ENCODE assay signal across 23 cellular contexts in the genomic region with DNA sequence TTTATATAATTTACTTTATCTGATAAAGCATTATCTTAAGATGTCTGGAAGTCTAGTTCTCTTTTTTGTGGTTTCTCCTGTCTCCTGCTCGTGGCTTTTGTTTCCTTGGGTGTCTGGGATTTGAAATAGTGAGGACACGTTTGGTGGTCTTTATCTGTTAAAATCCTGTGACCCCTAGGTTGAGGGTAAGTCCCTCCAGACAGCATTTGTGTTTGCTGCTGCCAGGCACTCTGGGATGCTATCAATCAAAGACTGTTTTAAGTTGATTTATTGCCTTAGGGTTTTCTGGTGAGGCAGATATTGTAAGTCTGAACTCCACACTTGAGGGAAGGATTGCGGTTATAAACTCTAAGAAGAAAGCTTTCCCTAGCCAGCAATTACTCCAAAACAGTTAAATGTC.
DNase-seq lines count a peak whose midpoint lies in the region; ATAC-seq and TF ChIP-seq lines count a peak whose summit lies in the region.
"Had no signal": no experiment of that assay in that cellular context is flagged by ENCODE, and none has a peak within 500 bp of the region (broad histone marks: within the 10 kb centered on the region; RNA-seq: fewer than 3 reads in every experiment).

No MANE protein-coding gene starts in this region.

- H3K27ac ChIP-seq in SK-N-SH (ENCODE audit: low read depth in 2 of 2, low read length in 1 of 2) (no peak overlapping the region), endodermal cell (ENCODE audit: low read depth, low read length) (peak overlapping the region; percentile 71), trophoblast cell (ENCODE audit: low read depth, low read length) (peak overlapping the region; percentile 94)
- no peak overlapping the region for H3K27ac ChIP-seq in CD8-positive, alpha-beta memory T cell (ENCODE audit: low read depth, low read length)
- H3K27ac ChIP-seq: BLaER1, GM23248, PC-9, SJCRH30 had no signal

- H3K79me2 ChIP-seq in SK-N-SH (ENCODE audit: insufficient read depth) (no peaks in the 10 kb centered on the region), trophoblast cell (ENCODE audit: control insufficient read depth, insufficient read depth, low read length, poor library complexity) (no peaks in the 10 kb centered on the region)

- H2BK120ac ChIP-seq in trophoblast cell (ENCODE audit: insufficient read depth, low read length, poor library complexity): no peak overlapping the region

- no peak overlapping the region for H2AFZ ChIP-seq in SK-N-SH (ENCODE audit: low read depth)
- H2AFZ ChIP-seq in trophoblast cell (ENCODE audit: insufficient read depth, low read length, poor library complexity): no peak overlapping the region
- H2AFZ ChIP-seq: GM23248, PC-9 had no signal

- no peaks in the 10 kb centered on the region for H3F3A ChIP-seq in SK-N-SH (replicated peaks; ENCODE audit: insufficient read depth)

- H3K9me3 ChIP-seq in SK-N-SH (no peaks in the 10 kb centered on the region), endodermal cell (ENCODE audit: control insufficient read depth, low read length) (no peaks in the 10 kb centered on the region), trophoblast cell (ENCODE audit: insufficient read depth, low read depth, low read length) (no peaks in the 10 kb centered on the region)
- H3K9me3 ChIP-seq in CD8-positive, alpha-beta memory T cell (ENCODE audit: low read length): no peaks in the 10 kb centered on the region
- H3K9me3 ChIP-seq: BLaER1, SJCRH30 had no signal

- no peak overlapping the region for H4K12ac ChIP-seq in trophoblast cell (ENCODE audit: low read depth, low read length)

- H3K27me3 ChIP-seq in SK-N-SH (ENCODE audit: insufficient read depth) (no peaks in the 10 kb centered on the region), endodermal cell (ENCODE audit: control insufficient read depth, insufficient read depth, low read length, poor library complexity, severe bottlenecking) (no peaks in the 10 kb centered on the region), trophoblast cell (ENCODE audit: insufficient read depth, low read length) (no peaks in the 10 kb centered on the region)
- H3K27me3 ChIP-seq in CD8-positive, alpha-beta memory T cell (ENCODE audit: insufficient read depth, low read length, poor library complexity, severe bottlenecking): no peaks in the 10 kb centered on the region
- H3K27me3 ChIP-seq: BLaER1, SJCRH30 had no signal

- H4K91ac ChIP-seq in trophoblast cell (ENCODE audit: low read depth, low read length): no peak overlapping the region

- H3K18ac ChIP-seq in trophoblast cell (ENCODE audit: low read length): no peak overlapping the region

- 48% methylated on average over 3 of the region's 3 CpGs for WGBS in SK-N-SH (ENCODE audit: low lambda C conversion rate)
- WGBS in endodermal cell (ENCODE audit: insufficient coverage in 1 of 2, insufficient read length in 1 of 2), 2 experiments: 50 to 91% methylated on average over 1 to 3 of the region's 3 CpGs
- no CpG with 5 or more reads among the region's 3 CpGs for WGBS in trophoblast cell (ENCODE audit: extremely low coverage, insufficient coverage, insufficient read length)

- no peak overlapping the region for H3K4ac ChIP-seq in trophoblast cell (ENCODE audit: low read depth, low read length)

- CTCF ChIA-PET in SK-N-SH (lab: Yijun Ruan, JAX): no interaction called here
- CTCF ChIA-PET in CD8-positive, alpha-beta memory T cell (lab: Charles Lee): no interaction called here

- H2AK5ac ChIP-seq in trophoblast cell (ENCODE audit: low read length): no peak overlapping the region

- H3K27me3 Mint-ChIP-seq in endodermal cell (ENCODE audit: insufficient read depth): no peaks in the 10 kb centered on the region
- peaks cover 3 to 22% of the 10 kb centered on the region in 2 donors for H3K27me3 Mint-ChIP-seq in CD8-positive, alpha-beta memory T cell

- no peaks in the 10 kb centered on the region for H3K36me3 Mint-ChIP-seq in endodermal cell (ENCODE audit: low read depth)
- no peaks in the 10 kb centered on the region for H3K36me3 Mint-ChIP-seq in CD8-positive, alpha-beta memory T cell
- H3K36me3 Mint-ChIP-seq: CD4-positive, CD25-positive, alpha-beta regulatory T cell had no signal

- DNase-seq in M059J (ENCODE audit: low read depth): peak; percentile 0
- DNase-seq in SK-N-SH: no peak
- no peak for DNase-seq in endodermal cell
- DNase-seq in trophoblast cell: no peak
- no peak for DNase-seq in NCI-H2081 treated with DMSO at 0.1 percent for 48 hours (lab: John Stamatoyannopoulos, UW)
- DNase-seq in CD8-positive, alpha-beta memory T cell: no peak
- DNase-seq: CD4-positive, CD25-positive, alpha-beta regulatory T cell; GM23248; H7; KBM-7; MM.1S; NCI-H1048; NCI-H1417 treated with DMSO at 0.1 percent for 48 hours; NCI-H1694 treated with DMSO at 0.1 percent for 48 hours; NCI-H2081; NCI-H2171; NCI-H345; NCI-H510A treated with DMSO at 0.1 percent for 48 hours; PC-9; SJCRH30 had no signal

- POLR2A ChIA-PET in SK-N-SH (lab: Yijun Ruan, JAX): no interaction called here
- POLR2A ChIA-PET in CD8-positive, alpha-beta memory T cell (lab: Charles Lee): no interaction called here

- H3K4me3 ChIP-seq in SK-N-SH (ENCODE audit: low read depth in 2 of 2, low read length in 1 of 2): no peak overlapping the region
- H3K4me3 ChIP-seq in endodermal cell (ENCODE audit: low read length): no peak overlapping the region
- no peak overlapping the region for H3K4me3 ChIP-seq in trophoblast cell (ENCODE audit: low read depth, low read length)
- no peak overlapping the region for H3K4me3 ChIP-seq in CD8-positive, alpha-beta memory T cell (ENCODE audit: low read length)
- H3K4me3 ChIP-seq: BLaER1, GM23248, PC-9, SJCRH30 had no signal

- no peak overlapping the region for H2BK12ac ChIP-seq in trophoblast cell (ENCODE audit: low read length)

- no peak for ATAC-seq in HG03196 (IDR thresholded peaks at IDR 0.05; ENCODE audit: unreplicated experiment)
- ATAC-seq: Right ventricle myocardium inferior had no signal

- TF ChIP-seq CTCF in SK-N-SH (IDR thresholded peaks at IDR 0.05): no peak
- TF ChIP-seq CTCF in endodermal cell (conservative IDR thresholded peaks at IDR 0.05): no peak

- no peaks in the 10 kb centered on the region for H3K4me1 Mint-ChIP-seq in endodermal cell
- H3K4me1 Mint-ChIP-seq in CD8-positive, alpha-beta memory T cell: no peaks in the 10 kb centered on the region
- H3K4me1 Mint-ChIP-seq: CD4-positive, CD25-positive, alpha-beta regulatory T cell had no signal

- H3K9me2 ChIP-seq in SK-N-SH: no peaks in the 10 kb centered on the region

- no peak overlapping the region for H3K23ac ChIP-seq in trophoblast cell (ENCODE audit: low read length)

- no peak overlapping the region for H4K8ac ChIP-seq in trophoblast cell (ENCODE audit: low read depth, low read length)

- no peak overlapping the region for H2BK5ac ChIP-seq in trophoblast cell (ENCODE audit: low read depth, low read length, poor library complexity)

- TF ChIP-seq EP300 in SK-N-SH (IDR thresholded peaks at IDR 0.05; ENCODE audit: borderline replicate concordance in 1 of 2, low read depth in 1 of 2, low read length in 1 of 2): peak in 1 of 2 experiments; percentile 11; a peak in 1 of 4 replicates

- H3K4me3 Mint-ChIP-seq in endodermal cell: no peak overlapping the region
- H3K4me3 Mint-ChIP-seq in CD8-positive, alpha-beta memory T cell: no peak overlapping the region
- H3K4me3 Mint-ChIP-seq: CD4-positive, CD25-positive, alpha-beta regulatory T cell had no signal

- no peaks in the 10 kb centered on the region for H3K9me3 Mint-ChIP-seq in endodermal cell
- H3K9me3 Mint-ChIP-seq in CD8-positive, alpha-beta memory T cell: no peaks in the 10 kb centered on the region

- H3K9ac ChIP-seq in SK-N-SH (no peak overlapping the region), endodermal cell (ENCODE audit: extremely low read depth, low read length, poor library complexity, severe bottlenecking) (no peak overlapping the region), trophoblast cell (ENCODE audit: low read length) (no peak overlapping the region)
- H3K9ac ChIP-seq: BLaER1, GM23248 had no signal

- no peak overlapping the region for H3K27ac Mint-ChIP-seq in endodermal cell
- no peak overlapping the region for H3K27ac Mint-ChIP-seq in CD8-positive, alpha-beta memory T cell
- H3K27ac Mint-ChIP-seq: CD4-positive, CD25-positive, alpha-beta regulatory T cell had no signal

- peaks cover 15% of the 10 kb centered on the region for H3K79me1 ChIP-seq in trophoblast cell (ENCODE audit: low read length)

- H3K4me2 ChIP-seq in SK-N-SH: no peak overlapping the region
- no peak overlapping the region for H3K4me2 ChIP-seq in trophoblast cell (ENCODE audit: low read length)
- H3K4me2 ChIP-seq: BLaER1, PC-9 had no signal

- no peaks in the 10 kb centered on the region for H4K20me1 ChIP-seq in SK-N-SH (ENCODE audit: insufficient read depth)
- H4K20me1 ChIP-seq: BLaER1 had no signal

- no peak overlapping the region for H3K14ac ChIP-seq in trophoblast cell (ENCODE audit: low read length)

- H3K4me1 ChIP-seq in SK-N-SH (ENCODE audit: control insufficient read depth in 1 of 2, insufficient read depth in 2 of 2, low read depth in 1 of 2, low read length in 1 of 2): no peaks in the 10 kb centered on the region; a peak in 2 of 4 replicates
- no peaks in the 10 kb centered on the region for H3K4me1 ChIP-seq in endodermal cell (ENCODE audit: control insufficient read depth, insufficient read depth, low read length)
- H3K4me1 ChIP-seq in trophoblast cell (ENCODE audit: control insufficient read depth in 1 of 2, insufficient read depth in 2 of 2, low read length in 2 of 2): peaks cover 0 to 4% of the 10 kb centered on the region in 2 experiments
- H3K4me1 ChIP-seq in CD8-positive, alpha-beta memory T cell (ENCODE audit: insufficient read depth, low read length): no peaks in the 10 kb centered on the region
- H3K4me1 ChIP-seq: BLaER1 had no signal

- no peak for TF ChIP-seq RAD21 in SK-N-SH (IDR thresholded peaks at IDR 0.05; ENCODE audit: low read length)

- H3K36me3 ChIP-seq in SK-N-SH (replicated peaks in 1 of 2; ENCODE audit: control insufficient read depth in 1 of 2, insufficient read depth in 2 of 2, low read length in 1 of 2): peaks cover 0 to 3% of the 10 kb centered on the region in 2 experiments
- no peaks in the 10 kb centered on the region for H3K36me3 ChIP-seq in endodermal cell (ENCODE audit: control insufficient read depth, insufficient read depth, low read length)
- H3K36me3 ChIP-seq in trophoblast cell (ENCODE audit: control insufficient read depth in 1 of 2, insufficient read depth in 2 of 2, low read length in 2 of 2): no peaks in the 10 kb centered on the region
- no peaks in the 10 kb centered on the region for H3K36me3 ChIP-seq in CD8-positive, alpha-beta memory T cell (ENCODE audit: insufficient read depth, low read length)
- H3K36me3 ChIP-seq: BLaER1, SJCRH30 had no signal

TF ChIP-seq in SK-N-SH, 30 proteins besides CTCF, POLR2A, EP300 and RAD21 (continues in another document):
- TF ChIP-seq POLR2AphosphoS5 (IDR thresholded peaks at IDR 0.05; ENCODE audit: low read depth, low read length): no peak
- TF ChIP-seq TCF12 (IDR thresholded peaks at IDR 0.05): 0 out of 2 replicates have a peak, but pooled peaks have one; percentile 17

Comparison
In these comparisons a context has a peak if more than half of its experiments do, and no peak if none do; other contexts are left out.
1. H3K27ac ChIP-seq: peak in endodermal cell (single experiment) and trophoblast cell (single experiment); none in SK-N-SH (0 of 2) and CD8-positive, alpha-beta memory T cell (single experiment).